Comparison of ENCODE assay signal across 8 cellular contexts in genomic region chr19:7673995-7674667, GRCh38. TPM values are rescaled to one million over a fixed set of nuclear protein-coding genes. Genes with fewer than 3 reads are reported as not detected.
A peak's percentile ranks its signal among the peaks of the same experiment; 100 is the strongest.
DNase-seq lines count a peak whose midpoint lies in the region; ATAC-seq lines count a peak whose summit lies in the region.

No MANE protein-coding gene starts in this region.

- in situ Hi-C loops in SK-MEL-5 (cut with HindIII; ENCODE audit: low pct_unique_long_range_greater_than_20kb, low sequenced_read_pairs), result no loop called here

- H3K9me3 Mint-ChIP-seq in natural killer cell treated with Interleukin-12 subunit alpha and Interleukin-12 subunit beta and Interleukin-15 and Interleukin-18, amount 100 ng/mL, for 72 hours, result no peaks in the 10 kb centered on the region

- H3K36me3 Mint-ChIP-seq in natural killer cell treated with Interleukin-12 subunit alpha and Interleukin-12 subunit beta and Interleukin-15 and Interleukin-18, amount 100 ng/mL, for 72 hours, result no peaks in the 10 kb centered on the region

- no peak overlapping the region for H3K27ac Mint-ChIP-seq in natural killer cell treated with Interleukin-12 subunit alpha and Interleukin-12 subunit beta and Interleukin-15 and Interleukin-18, amount 100 ng/mL, for 72 hours

- no peak overlapping the region for H3K4me3 Mint-ChIP-seq in natural killer cell treated with Interleukin-12 subunit alpha and Interleukin-12 subunit beta and Interleukin-15 and Interleukin-18, amount 100 ng/mL, for 72 hours

- peak; percentile 77 for ATAC-seq in esophagus mucosa
- peak; percentile 75 to 78 for ATAC-seq in natural killer cell treated with Interleukin-12 subunit alpha and Interleukin-12 subunit beta and Interleukin-15 and Interleukin-18, amount 100 ng/mL, for 72 hours
- ATAC-seq in GM21717 (IDR thresholded peaks at IDR 0.05; ENCODE audit: unreplicated experiment), result no peak
- ATAC-seq in GM21619 (IDR thresholded peaks at IDR 0.05; ENCODE audit: unreplicated experiment), result no peak
- ATAC-seq in GM21529 (IDR thresholded peaks at IDR 0.05; ENCODE audit: unreplicated experiment), result no peak

- peak; percentile 99 for DNase-seq in GF-D8 (lab: John Stamatoyannopoulos, UW)
- DNase-seq in LoVo (ENCODE audit: low spot score), result peak; percentile 47
- peak; percentile 81 for DNase-seq in SK-MEL-5 (ENCODE audit: low read depth, low spot score)
- no peak for DNase-seq in natural killer cell treated with Interleukin-12 subunit alpha and Interleukin-12 subunit beta and Interleukin-15 and Interleukin-18, amount 100 ng/mL, for 72 hours (ENCODE audit: low spot score)

- H3K4me1 Mint-ChIP-seq in natural killer cell treated with Interleukin-12 subunit alpha and Interleukin-12 subunit beta and Interleukin-15 and Interleukin-18, amount 100 ng/mL, for 72 hours (ENCODE audit: low read depth in 2 of 2), result peaks cover 11 to 22% of the 10 kb centered on the region in 2 donors

- peaks cover 32 to 45% of the 10 kb centered on the region in 2 donors for H3K27me3 Mint-ChIP-seq in natural killer cell treated with Interleukin-12 subunit alpha and Interleukin-12 subunit beta and Interleukin-15 and Interleukin-18, amount 100 ng/mL, for 72 hours

RNA-seq across cellular contexts. Expression of gene MCEMP1, which starts 2.8 kb away (rescaled TPM):
- not detected in 2 replicates for total RNA-seq in SK-MEL-5 (2014; rRNA removed; shearing (Covaris generic))
- polyA plus RNA-seq in SK-MEL-5 (2015; cell fraction: cytosol; rRNA removed), result 0.14 TPM in 1 of 2 replicates, not detected in the other
- not detected in 2 replicates for polyA plus RNA-seq in SK-MEL-5 (2015; cell fraction: nucleus; rRNA removed)
- total RNA-seq in esophagus mucosa, result 0.24 TPM
- total RNA-seq in natural killer cell treated with Interleukin-12 subunit alpha and Interleukin-12 subunit beta and Interleukin-15 and Interleukin-18, amount 100 ng/mL, for 72 hours, result not detected

RNA-seq across cellular contexts. Expression of gene RETN, which starts 5.3 kb away (rescaled TPM):
- total RNA-seq in SK-MEL-5 (2014; rRNA removed; shearing (Covaris generic)), result not detected in 2 replicates
- not detected in 2 replicates for polyA plus RNA-seq in SK-MEL-5 (2015; cell fraction: cytosol; rRNA removed)
- not detected in 2 replicates for polyA plus RNA-seq in SK-MEL-5 (2015; cell fraction: nucleus; rRNA removed)
- not detected for total RNA-seq in esophagus mucosa
- not detected for total RNA-seq in natural killer cell treated with Interleukin-12 subunit alpha and Interleukin-12 subunit beta and Interleukin-15 and Interleukin-18, amount 100 ng/mL, for 72 hours

RNA-seq across cellular contexts. Expression of gene TRAPPC5, which starts 6.5 kb away (rescaled TPM):
- total RNA-seq in SK-MEL-5 (2014; rRNA removed; shearing (Covaris generic)), result 37.5 and 54.0 TPM in 2 replicates
- polyA plus RNA-seq in SK-MEL-5 (2015; cell fraction: cytosol; rRNA removed), result 28.8 and 42.6 TPM in 2 replicates
- 4.8 and 8.6 TPM in 2 replicates for polyA plus RNA-seq in SK-MEL-5 (2015; cell fraction: nucleus; rRNA removed)
- 127 TPM for total RNA-seq in esophagus mucosa
- total RNA-seq in natural killer cell treated with Interleukin-12 subunit alpha and Interleukin-12 subunit beta and Interleukin-15 and Interleukin-18, amount 100 ng/mL, for 72 hours, result 10 to 100 TPM; 57.9 to 75.7 TPM

RNA-seq across cellular contexts. Expression of gene FCER2, which starts 27.8 kb away (rescaled TPM):
- total RNA-seq in SK-MEL-5 (2014; rRNA removed; shearing (Covaris generic)), result not detected in 2 replicates
- polyA plus RNA-seq in SK-MEL-5 (2015; cell fraction: cytosol; rRNA removed), result not detected in 2 replicates
- not detected in 2 replicates for polyA plus RNA-seq in SK-MEL-5 (2015; cell fraction: nucleus; rRNA removed)
- 0.20 TPM for total RNA-seq in esophagus mucosa
- under 1 TPM in 1 of 2 donors, not detected in 1; 0.78 TPM for total RNA-seq in natural killer cell treated with Interleukin-12 subunit alpha and Interleukin-12 subunit beta and Interleukin-15 and Interleukin-18, amount 100 ng/mL, for 72 hours

RNA-seq across cellular contexts. Expression of gene STXBP2, which starts 37.2 kb away (rescaled TPM):
- total RNA-seq in SK-MEL-5 (2014; rRNA removed; shearing (Covaris generic)), result 1.0 and 1.3 TPM in 2 replicates
- 7.3 and 8.6 TPM in 2 replicates for polyA plus RNA-seq in SK-MEL-5 (2015; cell fraction: cytosol; rRNA removed)
- 6.4 and 16.4 TPM in 2 replicates for polyA plus RNA-seq in SK-MEL-5 (2015; cell fraction: nucleus; rRNA removed)
- total RNA-seq in esophagus mucosa, result 62.7 TPM
- 100 to 1,000 TPM; 233 to 247 TPM for total RNA-seq in natural killer cell treated with Interleukin-12 subunit alpha and Interleukin-12 subunit beta and Interleukin-15 and Interleukin-18, amount 100 ng/mL, for 72 hours

Comparison
In these comparisons a context has a peak if more than half of its experiments do, and no peak if none do; other contexts are left out.
1. ATAC-seq: peak in esophagus mucosa (single experiment) and natural killer cell treated with Interleukin-12 subunit alpha and Interleukin-12 subunit beta and Interleukin-15 and Interleukin-18, amount 100 ng/mL, for 72 hours (2 of 2); none in GM21717 (single experiment), GM21619 (single experiment) and GM21529 (single experiment).